In the genomic region with DNA sequence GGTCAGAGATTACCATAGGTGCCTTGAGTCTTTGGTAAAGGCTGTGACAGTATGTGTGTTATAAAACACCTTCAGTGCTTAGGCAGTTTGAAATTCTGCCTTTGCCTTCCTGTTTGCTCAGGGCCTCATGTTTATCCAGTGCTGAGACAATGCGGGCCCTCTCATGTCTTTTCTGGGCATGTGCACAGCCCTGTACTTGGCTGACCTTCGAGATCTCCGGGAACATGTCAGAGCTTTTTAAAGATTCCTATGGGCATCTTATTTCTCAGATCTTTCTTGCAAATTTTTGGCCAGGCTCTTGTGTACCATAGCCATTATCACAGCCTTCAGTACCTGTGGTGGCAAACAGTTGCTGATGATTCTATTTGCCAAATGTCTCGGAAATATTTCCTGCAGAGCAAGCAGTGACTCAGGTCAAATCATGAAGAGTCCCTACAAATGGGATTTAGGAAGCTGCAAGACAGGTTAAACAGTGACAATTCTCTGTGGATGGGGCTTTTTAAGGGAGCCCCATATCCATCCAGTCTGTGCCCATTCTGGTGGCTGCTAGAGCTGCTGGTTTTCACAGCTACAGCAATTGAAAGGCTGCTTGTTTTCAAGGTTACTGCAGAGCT, we compare ENCODE assay signal across 1 cellular context.
TF ChIP-seq lines count a peak whose summit lies in the region.

No MANE protein-coding gene starts in this region.

TF ChIP-seq in HepG2, 621 proteins besides CTCF, POLR2A, EP300 and RAD21 (continued from another document and continues in another):
- TF ChIP-seq THAP9 (CRISPR knock-in tag; IDR thresholded peaks at IDR 0.05; ENCODE audit: borderline replicate concordance): no peak
- TF ChIP-seq U2AF2 (IDR thresholded peaks at IDR 0.05; ENCODE audit: low read depth, low read length): no peak
- no peak for TF ChIP-seq XRCC5 (optimal IDR thresholded peaks at IDR 0.05; ENCODE audit: low read length)
- no peak for TF ChIP-seq SRSF9 (IDR thresholded peaks at IDR 0.05; ENCODE audit: borderline replicate concordance, insufficient read depth, low read depth, low read length, poor library complexity, severe bottlenecking)
- TF ChIP-seq RXRB (CRISPR knock-in tag; IDR thresholded peaks at IDR 0.05; ENCODE audit: borderline replicate concordance): peak; percentile 60; the same call in 1 of the 2 replicates
- no peak for TF ChIP-seq PRDM10 (CRISPR knock-in tag; IDR thresholded peaks at IDR 0.05; ENCODE audit: low read depth)
- no peak for TF ChIP-seq ARID2 (CRISPR knock-in tag; IDR thresholded peaks at IDR 0.05; ENCODE audit: borderline replicate concordance)
- TF ChIP-seq ZNF629 (CRISPR knock-in tag; conservative IDR thresholded peaks at IDR 0.05): no peak
- TF ChIP-seq ZNF782 (CRISPR knock-in tag; IDR thresholded peaks at IDR 0.05; ENCODE audit: borderline replicate concordance): no peak
- no peak for TF ChIP-seq ZNF790 (CRISPR knock-in tag; IDR thresholded peaks at IDR 0.05; ENCODE audit: borderline replicate concordance)
- TF ChIP-seq, protein P1, sequence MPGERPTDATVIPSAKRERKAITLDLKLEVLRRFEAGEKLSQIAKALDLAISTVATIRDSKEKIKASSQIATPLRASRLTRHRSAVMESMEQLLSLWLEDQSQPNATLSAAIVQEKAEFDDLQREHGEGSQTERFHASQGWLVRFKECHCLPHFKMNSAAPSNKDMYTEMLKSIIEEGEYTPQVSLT (CRISPR knock-in tag; IDR thresholded peaks at IDR 0.05; ENCODE audit: borderline replicate concordance, low read depth): no peak
- no peak for TF ChIP-seq KDM5A (IDR thresholded peaks at IDR 0.05; ENCODE audit: borderline replicate concordance, low read length)
- TF ChIP-seq, protein P2, sequence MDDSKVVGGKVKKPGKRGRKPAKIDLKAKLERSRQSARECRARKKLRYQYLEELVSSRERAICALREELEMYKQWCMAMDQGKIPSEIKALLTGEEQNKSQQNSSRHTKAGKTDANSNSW (CRISPR knock-in tag; IDR thresholded peaks at IDR 0.05; ENCODE audit: borderline replicate concordance): no peak
- TF ChIP-seq ZSCAN21 (CRISPR knock-in tag; IDR thresholded peaks at IDR 0.05; ENCODE audit: borderline replicate concordance): no peak
- TF ChIP-seq NFAT5 (CRISPR knock-in tag; IDR thresholded peaks at IDR 0.05): no peak
- TF ChIP-seq PAWR (CRISPR knock-in tag; IDR thresholded peaks at IDR 0.05; ENCODE audit: borderline replicate concordance): no peak
- no peak for TF ChIP-seq TEAD3 (CRISPR knock-in tag; optimal IDR thresholded peaks at IDR 0.05; ENCODE audit: borderline replicate concordance)
- no peak for TF ChIP-seq ZNF775 (CRISPR knock-in tag; IDR thresholded peaks at IDR 0.05; ENCODE audit: borderline replicate concordance)
- TF ChIP-seq NCOA5 (CRISPR knock-in tag; IDR thresholded peaks at IDR 0.05): no peak
- TF ChIP-seq FOSL2 (CRISPR knock-in tag; IDR thresholded peaks at IDR 0.05): peak; percentile 37
- peak; percentile 55; the same call in 1 of the 2 replicates for TF ChIP-seq CREM (IDR thresholded peaks at IDR 0.05)
- no peak for TF ChIP-seq CREM (CRISPR knock-in tag; IDR thresholded peaks at IDR 0.05)
- TF ChIP-seq ZFYVE20 (CRISPR knock-in tag; IDR thresholded peaks at IDR 0.05; ENCODE audit: borderline replicate concordance, low read depth): no peak
- TF ChIP-seq MTERF4 (CRISPR knock-in tag; IDR thresholded peaks at IDR 0.05): no peak
- no peak for TF ChIP-seq HHEX (CRISPR knock-in tag; IDR thresholded peaks at IDR 0.05)
- TF ChIP-seq RFX5 (IDR thresholded peaks at IDR 0.05; ENCODE audit: low read depth, low read length): no peak
- 0 out of 2 replicates have a peak, but pooled peaks have one; percentile 11 for TF ChIP-seq HNF4G (IDR thresholded peaks at IDR 0.05; ENCODE audit: borderline replicate concordance, low read depth, low read length)
- TF ChIP-seq HNF4G (CRISPR knock-in tag; IDR thresholded peaks at IDR 0.05; ENCODE audit: borderline replicate concordance, low read depth): no peak
- TF ChIP-seq SAP130 (CRISPR knock-in tag; IDR thresholded peaks at IDR 0.05; ENCODE audit: low read depth): peak; percentile 77
- TF ChIP-seq ZNF713 (CRISPR knock-in tag; IDR thresholded peaks at IDR 0.05): no peak
- no peak for TF ChIP-seq MTF2 (CRISPR knock-in tag; IDR thresholded peaks at IDR 0.05; ENCODE audit: borderline replicate concordance)
- TF ChIP-seq, protein P3, sequence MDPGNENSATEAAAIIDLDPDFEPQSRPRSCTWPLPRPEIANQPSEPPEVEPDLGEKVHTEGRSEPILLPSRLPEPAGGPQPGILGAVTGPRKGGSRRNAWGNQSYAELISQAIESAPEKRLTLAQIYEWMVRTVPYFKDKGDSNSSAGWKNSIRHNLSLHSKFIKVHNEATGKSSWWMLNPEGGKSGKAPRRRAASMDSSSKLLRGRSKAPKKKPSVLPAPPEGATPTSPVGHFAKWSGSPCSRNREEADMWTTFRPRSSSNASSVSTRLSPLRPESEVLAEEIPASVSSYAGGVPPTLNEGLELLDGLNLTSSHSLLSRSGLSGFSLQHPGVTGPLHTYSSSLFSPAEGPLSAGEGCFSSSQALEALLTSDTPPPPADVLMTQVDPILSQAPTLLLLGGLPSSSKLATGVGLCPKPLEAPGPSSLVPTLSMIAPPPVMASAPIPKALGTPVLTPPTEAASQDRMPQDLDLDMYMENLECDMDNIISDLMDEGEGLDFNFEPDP (CRISPR knock-in tag; conservative IDR thresholded peaks at IDR 0.05): no peak
- no peak for TF ChIP-seq SRSF1 (optimal IDR thresholded peaks at IDR 0.05; ENCODE audit: low read depth, low read length)
- TF ChIP-seq ZNF580 (CRISPR knock-in tag; IDR thresholded peaks at IDR 0.05; ENCODE audit: borderline replicate concordance, low read depth): peak; percentile 76; the same call in 1 of the 2 replicates
- TF ChIP-seq MED1 (CRISPR knock-in tag; IDR thresholded peaks at IDR 0.05): peak; percentile 72
- no peak for TF ChIP-seq AKNA (CRISPR knock-in tag; IDR thresholded peaks at IDR 0.05; ENCODE audit: borderline replicate concordance)
